Comparison of ENCODE assay signal across 12 cellular contexts in the genomic region with DNA sequence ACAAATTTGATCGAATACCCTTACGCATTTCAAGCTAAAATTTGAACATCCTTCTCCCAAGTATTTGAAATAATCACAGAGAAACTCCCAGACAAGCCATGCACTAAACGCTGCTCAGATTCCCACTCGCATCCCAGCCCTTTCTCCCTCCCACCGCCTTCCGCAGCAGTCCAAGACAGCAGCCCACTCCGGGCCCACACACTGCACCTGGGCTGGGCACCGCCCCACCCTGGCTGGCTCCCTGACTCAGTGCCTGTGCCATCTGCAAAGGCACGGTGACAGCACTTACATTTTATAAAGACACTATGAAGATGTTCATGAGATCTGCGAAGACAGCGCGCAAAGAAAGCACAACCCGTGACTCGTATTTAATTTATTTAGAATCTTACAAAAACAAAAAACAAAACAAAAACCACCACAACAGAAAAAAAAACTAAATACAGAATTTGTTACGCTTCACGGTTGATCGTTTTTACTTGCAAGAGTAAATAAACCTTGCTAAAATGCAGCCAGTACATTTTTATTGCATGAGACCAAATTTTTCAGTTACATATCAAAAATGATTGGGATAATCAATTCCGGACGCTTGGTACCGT.
"Had no signal": no experiment of that assay in that cellular context is flagged by ENCODE, and none has a peak within 500 bp of the region (broad histone marks: within the 10 kb centered on the region; RNA-seq: fewer than 3 reads in every experiment).

No MANE protein-coding gene starts in this region.

- H3K9me2 ChIP-seq: SK-N-SH had no signal

- H3K27me3 Mint-ChIP-seq: activated CD4-positive, alpha-beta memory T cell treated with anti-CD3 and anti-CD28 coated beads, Interleukin-2, amount 10 ng/mL, durations not matched to agents 7 days and 5 days; naive B cell; stimulated activated memory B cell treated with anti-CD40 and anti-IgM and Interleukin-4, amounts not matched to agents 10 μg/mL and 1 μg/mL and 100 μg/mL, for 72 hours; T-cell had no signal

- H3K4me2 ChIP-seq: SK-N-SH had no signal

- H3K4me1 Mint-ChIP-seq: activated CD4-positive, alpha-beta memory T cell treated with anti-CD3 and anti-CD28 coated beads, Interleukin-2, amount 10 ng/mL, durations not matched to agents 7 days and 5 days; endodermal cell; naive B cell; stimulated activated memory B cell treated with anti-CD40 and anti-IgM and Interleukin-4, amounts not matched to agents 10 μg/mL and 1 μg/mL and 100 μg/mL, for 72 hours; T-cell had no signal

- ATAC-seq: left colon; stimulated activated memory B cell treated with anti-CD40 and anti-IgM and Interleukin-4, amounts not matched to agents 10 μg/mL and 1 μg/mL and 100 μg/mL, for 72 hours; T-cell had no signal

- DNase-seq: activated CD4-positive, alpha-beta memory T cell treated with anti-CD3 and anti-CD28 coated beads, Interleukin-2, amount 10 ng/mL, durations not matched to agents 7 days and 5 days; activated CD8-positive, alpha-beta memory T cell treated with anti-CD3 and anti-CD28 coated beads, Interleukin-2, amount 50 U/mL, for 48 hours; endodermal cell; left colon; naive B cell; SK-N-SH; T-cell; T-helper 9 cell; thyroid gland had no signal

- H3K27ac Mint-ChIP-seq: activated CD4-positive, alpha-beta memory T cell treated with anti-CD3 and anti-CD28 coated beads, Interleukin-2, amount 10 ng/mL, durations not matched to agents 7 days and 5 days; endodermal cell; stimulated activated memory B cell treated with anti-CD40 and anti-IgM and Interleukin-4, amounts not matched to agents 10 μg/mL and 1 μg/mL and 100 μg/mL, for 72 hours; T-cell had no signal

- H3K4me3 Mint-ChIP-seq: activated CD4-positive, alpha-beta memory T cell treated with anti-CD3 and anti-CD28 coated beads, Interleukin-2, amount 10 ng/mL, durations not matched to agents 7 days and 5 days; endodermal cell; naive B cell; stimulated activated memory B cell treated with anti-CD40 and anti-IgM and Interleukin-4, amounts not matched to agents 10 μg/mL and 1 μg/mL and 100 μg/mL, for 72 hours; T-cell had no signal

- H3K4me1 ChIP-seq: thyroid gland had no signal

- H3K27ac ChIP-seq: thyroid gland had no signal

- H3K27me3 ChIP-seq: dorsolateral prefrontal cortex, thyroid gland had no signal

- H3K9me3 ChIP-seq: SK-N-SH, thyroid gland had no signal

- H3K36me3 Mint-ChIP-seq: naive B cell had no signal

- H3K9me3 Mint-ChIP-seq: activated CD4-positive, alpha-beta memory T cell treated with anti-CD3 and anti-CD28 coated beads, Interleukin-2, amount 10 ng/mL, durations not matched to agents 7 days and 5 days; endodermal cell; naive B cell; stimulated activated memory B cell treated with anti-CD40 and anti-IgM and Interleukin-4, amounts not matched to agents 10 μg/mL and 1 μg/mL and 100 μg/mL, for 72 hours; T-cell had no signal

- H3K4me3 ChIP-seq: dorsolateral prefrontal cortex, lung, thyroid gland had no signal
